In genomic region chr1:82284213-82284612, GRCh38 we compare ENCODE assay signal across 18 cellular contexts.
"Had no signal": no experiment of that assay in that cellular context is flagged by ENCODE, and none has a peak within 500 bp of the region (broad histone marks: within the 10 kb centered on the region; RNA-seq: fewer than 3 reads in every experiment).

No MANE protein-coding gene starts in this region.

- DNase-seq: activated CD4-positive, alpha-beta T cell treated with anti-CD3 and anti-CD28 coated beads, Interleukin-2, amount 50 U/mL, for 1 hour; activated CD8-positive, alpha-beta memory T cell treated with anti-CD3 and anti-CD28 coated beads for 24 hours; activated naive CD4-positive, alpha-beta T cell; activated naive CD8-positive, alpha-beta T cell treated with anti-CD3 and anti-CD28 coated beads, Interleukin-2, amount 10 ng/mL, durations not matched to agents 7 days and 5 days; anterior cingulate cortex; brain microvascular endothelial cell; cerebellar nuclear complex; dermis blood vessel endothelial cell; foreskin melanocyte; kidney glomerular epithelial cell; left ventricle myocardium superior; mesendoderm; retina; stimulated activated CD4-positive, alpha-beta T cell treated with anti-CD3 and anti-CD28 coated beads, Interleukin-4, amount 100 ng/mL, for 24 hours; stimulated activated naive CD4-positive, alpha-beta T cell had no signal

- H3K4me3 ChIP-seq: tibial nerve, vagina had no signal

- H3K27me3 ChIP-seq: brain microvascular endothelial cell, tibial nerve, vagina had no signal

- H3K36me3 ChIP-seq: brain microvascular endothelial cell, tibial nerve, vagina had no signal

- H3K27ac ChIP-seq: brain microvascular endothelial cell, tibial nerve, vagina had no signal

- ATAC-seq: left ventricle myocardium superior; natural killer cell treated with Interleukin-12 subunit alpha and Interleukin-12 subunit beta and Interleukin-15 and Interleukin-18, amount 100 ng/mL, for 72 hours had no signal

- H3K4me1 ChIP-seq: tibial nerve, vagina had no signal

- H3K9me3 ChIP-seq: vagina had no signal
